1 cellular context compared by ENCODE assay signal in the genomic region with DNA sequence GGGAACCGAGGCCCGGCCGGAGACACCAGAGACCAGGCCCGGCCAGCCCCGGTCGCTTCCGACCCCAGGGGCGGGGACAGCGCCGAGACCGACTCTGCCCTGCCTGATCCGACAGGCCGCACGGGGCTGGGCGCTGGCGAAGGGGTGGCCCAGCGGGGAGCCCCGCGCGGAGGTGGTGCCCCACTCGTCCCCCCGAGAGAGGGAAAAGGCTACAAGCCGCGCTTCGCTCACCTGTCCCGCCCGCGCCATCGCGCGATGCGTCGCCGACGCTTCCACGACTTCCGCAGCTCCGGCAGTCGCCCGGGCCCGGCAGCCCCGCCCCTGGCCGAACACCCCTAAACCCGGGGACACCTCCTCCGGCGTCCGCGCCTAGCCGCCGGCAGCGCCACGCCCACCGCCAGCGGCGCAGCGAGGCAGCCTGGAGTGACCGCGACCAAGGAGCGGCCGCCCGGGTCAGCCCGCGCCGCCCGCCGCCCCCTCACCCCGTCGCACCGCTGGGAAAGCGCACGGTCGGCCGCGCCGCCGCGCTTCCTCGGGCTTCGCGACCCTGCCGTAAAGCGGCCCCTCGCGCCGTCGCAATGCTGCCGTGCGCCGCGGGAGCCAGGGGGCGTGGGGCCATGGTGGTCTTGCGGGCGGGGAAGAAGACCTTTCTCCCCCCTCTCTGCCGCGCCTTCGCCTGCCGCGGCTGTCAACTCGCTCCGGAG.
A peak's percentile ranks its signal among the peaks of the same experiment; 100 is the strongest.
TF ChIP-seq lines count a peak whose summit lies in the region.

A gene with protein sequence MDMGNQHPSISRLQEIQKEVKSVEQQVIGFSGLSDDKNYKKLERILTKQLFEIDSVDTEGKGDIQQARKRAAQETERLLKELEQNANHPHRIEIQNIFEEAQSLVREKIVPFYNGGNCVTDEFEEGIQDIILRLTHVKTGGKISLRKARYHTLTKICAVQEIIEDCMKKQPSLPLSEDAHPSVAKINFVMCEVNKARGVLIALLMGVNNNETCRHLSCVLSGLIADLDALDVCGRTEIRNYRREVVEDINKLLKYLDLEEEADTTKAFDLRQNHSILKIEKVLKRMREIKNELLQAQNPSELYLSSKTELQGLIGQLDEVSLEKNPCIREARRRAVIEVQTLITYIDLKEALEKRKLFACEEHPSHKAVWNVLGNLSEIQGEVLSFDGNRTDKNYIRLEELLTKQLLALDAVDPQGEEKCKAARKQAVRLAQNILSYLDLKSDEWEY (minus strand): TSS at position 273 of the 704 bp plus-strand sequence. CDS start 1,493 bp downstream, outside the sequence.
A gene with protein sequence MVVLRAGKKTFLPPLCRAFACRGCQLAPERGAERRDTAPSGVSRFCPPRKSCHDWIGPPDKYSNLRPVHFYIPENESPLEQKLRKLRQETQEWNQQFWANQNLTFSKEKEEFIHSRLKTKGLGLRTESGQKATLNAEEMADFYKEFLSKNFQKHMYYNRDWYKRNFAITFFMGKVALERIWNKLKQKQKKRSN (plus strand): TSS at position 576 of the 704 bp plus-strand sequence. CDS start 42 bp downstream, at position 618.

TF ChIP-seq in K562, 482 proteins besides CTCF, POLR2A, EP300 and RAD21 (continued from another document and continues in another):
- TF ChIP-seq MXD1 (CRISPR knock-in tag; IDR thresholded peaks at IDR 0.05; ENCODE audit: borderline replicate concordance, poor library complexity, severe bottlenecking), result peak; percentile 61
- no peak for TF ChIP-seq PHTF2 (CRISPR knock-in tag; IDR thresholded peaks at IDR 0.05)
- peak in 1 of 3 experiments; percentile 62; a peak in 2 of 6 replicates for TF ChIP-seq ZBTB11 (CRISPR knock-in tag; IDR thresholded peaks at IDR 0.05)
- no peak for TF ChIP-seq NFIC (IDR thresholded peaks at IDR 0.05)
- TF ChIP-seq ZNF197 (CRISPR knock-in tag; IDR thresholded peaks at IDR 0.05; ENCODE audit: low read depth), result no peak
- TF ChIP-seq ZNF184 (CRISPR knock-in tag; IDR thresholded peaks at IDR 0.05), result no peak
- no peak for TF ChIP-seq SP2 (IDR thresholded peaks at IDR 0.05; ENCODE audit: extremely low read depth, low read depth, low read length, poor library complexity, severe bottlenecking)
- TF ChIP-seq KDM5B (IDR thresholded peaks at IDR 0.05; ENCODE audit: insufficient replicate concordance, low read depth, low read length), result peak; percentile 24
- no peak for TF ChIP-seq IRF2 (CRISPR knock-in tag; IDR thresholded peaks at IDR 0.05)
- no peak for TF ChIP-seq PYGO2 (tag; IDR thresholded peaks at IDR 0.05)
- no peak for TF ChIP-seq PRMT5 (CRISPR knock-in tag; IDR thresholded peaks at IDR 0.05)
- TF ChIP-seq HSF4 (CRISPR knock-in tag; IDR thresholded peaks at IDR 0.05; ENCODE audit: borderline replicate concordance), result no peak
- peak; percentile 86 for TF ChIP-seq ARID4B (CRISPR knock-in tag; IDR thresholded peaks at IDR 0.05)
- no peak for TF ChIP-seq NR2C1 (IDR thresholded peaks at IDR 0.05)
- no peak for TF ChIP-seq NR2C1 (tag; IDR thresholded peaks at IDR 0.05)
- no peak for TF ChIP-seq ZBTB49 (CRISPR knock-in tag; IDR thresholded peaks at IDR 0.05; ENCODE audit: borderline replicate concordance)
- TF ChIP-seq ZNF143 (CRISPR knock-in tag; IDR thresholded peaks at IDR 0.05), result no peak
- peak; percentile 72 for TF ChIP-seq SP1 (CRISPR knock-in tag; IDR thresholded peaks at IDR 0.05)
- no peak for TF ChIP-seq FOXK2 (conservative IDR thresholded peaks at IDR 0.05 in 1 of 2, IDR thresholded peaks at IDR 0.05 in 1 of 2; ENCODE audit: low read depth in 2 of 2)
- TF ChIP-seq MEF2D (tag; conservative IDR thresholded peaks at IDR 0.05; ENCODE audit: low read depth), result no peak
- TF ChIP-seq CREB1 (IDR thresholded peaks at IDR 0.05), result peak; percentile 24; the same call in 1 of the 2 replicates
- peak; percentile 27; the same call in 1 of the 2 replicates for TF ChIP-seq CREB1 (CRISPR knock-in tag; IDR thresholded peaks at IDR 0.05)
- TF ChIP-seq CHCHD3 (CRISPR knock-in tag; IDR thresholded peaks at IDR 0.05), result no peak
- no peak for TF ChIP-seq SMC3 (conservative IDR thresholded peaks at IDR 0.05; ENCODE audit: insufficient read depth, low read depth, low read length)
- TF ChIP-seq ZNF41 (CRISPR knock-in tag; conservative IDR thresholded peaks at IDR 0.05), result no peak
- TF ChIP-seq PREB (CRISPR knock-in tag; IDR thresholded peaks at IDR 0.05), result no peak
- no peak for TF ChIP-seq RBM14 (IDR thresholded peaks at IDR 0.05; ENCODE audit: borderline replicate concordance, insufficient read depth, low read depth, low read length)
- TF ChIP-seq ZNF507 (tag; conservative IDR thresholded peaks at IDR 0.05), result no peak
- TF ChIP-seq POLR2B (IDR thresholded peaks at IDR 0.05; ENCODE audit: low read depth, partially characterized antibody), result peak; percentile 42
- no peak for TF ChIP-seq SMAD3 (CRISPR knock-in tag; conservative IDR thresholded peaks at IDR 0.05)
- TF ChIP-seq NFXL1 (CRISPR knock-in tag; IDR thresholded peaks at IDR 0.05), result no peak
- no peak for TF ChIP-seq ETV5 (CRISPR knock-in tag; IDR thresholded peaks at IDR 0.05; ENCODE audit: low read depth)
- TF ChIP-seq NR2C2 (CRISPR knock-in tag; IDR thresholded peaks at IDR 0.05), result no peak
- TF ChIP-seq NR2C2 (tag; IDR thresholded peaks at IDR 0.05), result peak; percentile 80; the same call in 1 of the 2 replicates
- peak; percentile 64 for TF ChIP-seq SAP30 (IDR thresholded peaks at IDR 0.05; ENCODE audit: borderline replicate concordance, insufficient read depth, low read depth, low read length, poor library complexity, severe bottlenecking)
- TF ChIP-seq NR3C1 (CRISPR knock-in tag; IDR thresholded peaks at IDR 0.05), result no peak
- TF ChIP-seq THAP7 (CRISPR knock-in tag; IDR thresholded peaks at IDR 0.05), result no peak
- no peak for TF ChIP-seq RAD51 (IDR thresholded peaks at IDR 0.05; ENCODE audit: borderline replicate concordance, low read depth)
- peak; percentile 59; the same call in 1 of the 2 replicates for TF ChIP-seq MTA1 (IDR thresholded peaks at IDR 0.05; ENCODE audit: borderline replicate concordance)
- no peak for TF ChIP-seq ZNF280B (CRISPR knock-in tag; IDR thresholded peaks at IDR 0.05)
- TF ChIP-seq ZNF347 (CRISPR knock-in tag; IDR thresholded peaks at IDR 0.05; ENCODE audit: low read depth), result no peak
